Comparison of ENCODE assay signal across 12 cellular contexts in genomic region chr10:31099664-31100063, GRCh38.
DNase-seq lines count a peak whose midpoint lies in the region; ATAC-seq and TF ChIP-seq lines count a peak whose summit lies in the region.
"Had no signal": no experiment of that assay in that cellular context is flagged by ENCODE, and none has a peak within 500 bp of the region (broad histone marks: within the 10 kb centered on the region; RNA-seq: fewer than 3 reads in every experiment).

No MANE protein-coding gene starts in this region.

- H3K9ac ChIP-seq in Loucy (ENCODE audit: low read depth, low read length, poor library complexity, severe bottlenecking), result no peak overlapping the region

- H3K27me3 ChIP-seq in Caco-2 (replicated peaks; ENCODE audit: control insufficient read depth, insufficient read depth, low read length) (no peaks in the 10 kb centered on the region), Loucy (ENCODE audit: insufficient read depth, low read length, poor library complexity, severe bottlenecking) (no peaks in the 10 kb centered on the region)

- intact Hi-C loops in Caco-2 (cut with micrococcal nuclease; ENCODE audit: unreplicated experiment), result no loop called here

- H3K4me3 Mint-ChIP-seq in Caco-2 (ENCODE audit: unreplicated experiment), result peak overlapping the region; percentile 46
- H3K4me3 Mint-ChIP-seq in activated naive CD4-positive, alpha-beta T cell treated with anti-CD3 and anti-CD28 coated beads, Interleukin-2, amount 50 U/mL, for 24 hours, result no peak overlapping the region
- H3K4me3 Mint-ChIP-seq: activated naive CD8-positive, alpha-beta T cell treated with anti-CD3 and anti-CD28 coated beads, Interleukin-2, amount 10 ng/mL, durations not matched to agents 7 days and 5 days; CD4-positive, alpha-beta memory T cell had no signal

- peaks cover 10% of the 10 kb centered on the region for H3K4me1 Mint-ChIP-seq in Caco-2 (ENCODE audit: low read depth, unreplicated experiment)
- peaks cover 37% of the 10 kb centered on the region for H3K4me1 Mint-ChIP-seq in activated naive CD4-positive, alpha-beta T cell treated with anti-CD3 and anti-CD28 coated beads, Interleukin-2, amount 50 U/mL, for 24 hours

- H3K4me3 ChIP-seq in Caco-2 (ENCODE audit: low read depth, low read length) (no peak overlapping the region), Loucy (ENCODE audit: low read length, poor library complexity, severe bottlenecking) (no peak overlapping the region)
- H3K4me3 ChIP-seq: SK-N-MC had no signal

- peak overlapping the region; percentile 16; the same call in 1 of the 2 replicates for H2AFZ ChIP-seq in Loucy (ENCODE audit: low read length)

- H3K9me3 ChIP-seq in Caco-2, result no peaks in the 10 kb centered on the region
- no peaks in the 10 kb centered on the region for H3K9me3 ChIP-seq in Loucy (ENCODE audit: insufficient read depth, low read depth, low read length)

- no peaks in the 10 kb centered on the region for H3K9me2 ChIP-seq in Loucy (replicated peaks; ENCODE audit: low read depth, low read length)

- peaks cover 4% of the 10 kb centered on the region for H3K27me3 Mint-ChIP-seq in Caco-2 (ENCODE audit: insufficient read depth, unreplicated experiment)
- H3K27me3 Mint-ChIP-seq in activated naive CD4-positive, alpha-beta T cell treated with anti-CD3 and anti-CD28 coated beads, Interleukin-2, amount 50 U/mL, for 24 hours, result no peaks in the 10 kb centered on the region
- H3K27me3 Mint-ChIP-seq: activated naive CD8-positive, alpha-beta T cell treated with anti-CD3 and anti-CD28 coated beads, Interleukin-2, amount 10 ng/mL, durations not matched to agents 7 days and 5 days; CD4-positive, alpha-beta memory T cell had no signal

- no peaks in the 10 kb centered on the region for H3K9me3 Mint-ChIP-seq in Caco-2 (ENCODE audit: unreplicated experiment)
- no peaks in the 10 kb centered on the region for H3K9me3 Mint-ChIP-seq in activated naive CD4-positive, alpha-beta T cell treated with anti-CD3 and anti-CD28 coated beads, Interleukin-2, amount 50 U/mL, for 24 hours
- H3K9me3 Mint-ChIP-seq: activated naive CD8-positive, alpha-beta T cell treated with anti-CD3 and anti-CD28 coated beads, Interleukin-2, amount 10 ng/mL, durations not matched to agents 7 days and 5 days had no signal

- no TSS peak for BruUV-seq in Caco-2 (replicated peaks; lab: Mats Ljungman, UMichigan)

- H3K4me1 ChIP-seq in Caco-2 (0 out of 2 replicates have a peak, but pooled peaks cover 5% of the 10 kb centered on the region), Loucy (ENCODE audit: insufficient read depth, low read length, poor library complexity, severe bottlenecking) (peaks cover 32% of the 10 kb centered on the region)

- H3F3A ChIP-seq in Loucy (ENCODE audit: low read depth), result no peaks in the 10 kb centered on the region

- CTCF ChIA-PET in Caco-2 (lab: Charles Lee), result no interaction called here

- H3K4me2 ChIP-seq in Loucy (ENCODE audit: low read depth, low read length, poor library complexity, severe bottlenecking), result peak overlapping the region; percentile 36

- no peaks in the 10 kb centered on the region for H4K20me1 ChIP-seq in Loucy (ENCODE audit: insufficient read depth, low read length, poor library complexity, severe bottlenecking)

- POLR2A ChIA-PET in Caco-2 (lab: Charles Lee), result no interaction called here

- H3K36me3 ChIP-seq in Caco-2 (ENCODE audit: control insufficient read depth, insufficient read depth, low read length), result no peaks in the 10 kb centered on the region
- H3K36me3 ChIP-seq in Loucy (ENCODE audit: insufficient read depth, low read length), result no peaks in the 10 kb centered on the region

- ATAC-seq in HG03520 (IDR thresholded peaks at IDR 0.05; ENCODE audit: unreplicated experiment), result no peak

- H3K36me3 Mint-ChIP-seq in Caco-2 (ENCODE audit: insufficient read depth, unreplicated experiment), result no peaks in the 10 kb centered on the region
- H3K36me3 Mint-ChIP-seq in activated naive CD4-positive, alpha-beta T cell treated with anti-CD3 and anti-CD28 coated beads, Interleukin-2, amount 50 U/mL, for 24 hours, result no peaks in the 10 kb centered on the region
- H3K36me3 Mint-ChIP-seq: activated naive CD8-positive, alpha-beta T cell treated with anti-CD3 and anti-CD28 coated beads, Interleukin-2, amount 10 ng/mL, durations not matched to agents 7 days and 5 days; CD4-positive, alpha-beta memory T cell had no signal

- no peak overlapping the region for H3K27ac Mint-ChIP-seq in Caco-2 (ENCODE audit: unreplicated experiment)
- peak overlapping the region; percentile 59 for H3K27ac Mint-ChIP-seq in activated naive CD4-positive, alpha-beta T cell treated with anti-CD3 and anti-CD28 coated beads, Interleukin-2, amount 50 U/mL, for 24 hours
- H3K27ac Mint-ChIP-seq: activated naive CD8-positive, alpha-beta T cell treated with anti-CD3 and anti-CD28 coated beads, Interleukin-2, amount 10 ng/mL, durations not matched to agents 7 days and 5 days; CD4-positive, alpha-beta memory T cell had no signal

- TF ChIP-seq CTCF in Caco-2 (IDR thresholded peaks at IDR 0.05; ENCODE audit: insufficient read depth in 1 of 2, low read depth in 1 of 2, low read length in 1 of 2, severe bottlenecking in 1 of 2, unreplicated experiment in 1 of 2) (no peak), Loucy (conservative IDR thresholded peaks at IDR 0.05; ENCODE audit: low read length) (no peak)

- DNase-seq in Caco-2, result peak; percentile 50 to 69
- peak; percentile 30 for DNase-seq in mucosa of gallbladder (ENCODE audit: low spot score)
- DNase-seq in cerebellum (ENCODE audit: low spot score), result no peak
- no peak for DNase-seq in NOMO-1 treated with dmso at 0.1 percent for 144 hours (lab: John Stamatoyannopoulos, UW; ENCODE audit: unreplicated experiment)
- DNase-seq in cortex of kidney (lab: John Stamatoyannopoulos, UW), result no peak
- DNase-seq: activated naive CD8-positive, alpha-beta T cell treated with anti-CD3 and anti-CD28 coated beads, Interleukin-2, amount 10 ng/mL, durations not matched to agents 7 days and 5 days; CD4-positive, alpha-beta memory T cell; GOT3 had no signal

- no peaks in the 10 kb centered on the region for H3K79me2 ChIP-seq in Loucy (ENCODE audit: insufficient read depth, low read length)

Comparison
In these comparisons a context has a peak if more than half of its experiments do, and no peak if none do; other contexts are left out.
1. DNase-seq: peak in Caco-2 (2 of 2) and mucosa of gallbladder (single experiment); none in cerebellum (single experiment), NOMO-1 treated with dmso at 0.1 percent for 144 hours (single experiment) and cortex of kidney (single experiment).